In the genomic region with DNA sequence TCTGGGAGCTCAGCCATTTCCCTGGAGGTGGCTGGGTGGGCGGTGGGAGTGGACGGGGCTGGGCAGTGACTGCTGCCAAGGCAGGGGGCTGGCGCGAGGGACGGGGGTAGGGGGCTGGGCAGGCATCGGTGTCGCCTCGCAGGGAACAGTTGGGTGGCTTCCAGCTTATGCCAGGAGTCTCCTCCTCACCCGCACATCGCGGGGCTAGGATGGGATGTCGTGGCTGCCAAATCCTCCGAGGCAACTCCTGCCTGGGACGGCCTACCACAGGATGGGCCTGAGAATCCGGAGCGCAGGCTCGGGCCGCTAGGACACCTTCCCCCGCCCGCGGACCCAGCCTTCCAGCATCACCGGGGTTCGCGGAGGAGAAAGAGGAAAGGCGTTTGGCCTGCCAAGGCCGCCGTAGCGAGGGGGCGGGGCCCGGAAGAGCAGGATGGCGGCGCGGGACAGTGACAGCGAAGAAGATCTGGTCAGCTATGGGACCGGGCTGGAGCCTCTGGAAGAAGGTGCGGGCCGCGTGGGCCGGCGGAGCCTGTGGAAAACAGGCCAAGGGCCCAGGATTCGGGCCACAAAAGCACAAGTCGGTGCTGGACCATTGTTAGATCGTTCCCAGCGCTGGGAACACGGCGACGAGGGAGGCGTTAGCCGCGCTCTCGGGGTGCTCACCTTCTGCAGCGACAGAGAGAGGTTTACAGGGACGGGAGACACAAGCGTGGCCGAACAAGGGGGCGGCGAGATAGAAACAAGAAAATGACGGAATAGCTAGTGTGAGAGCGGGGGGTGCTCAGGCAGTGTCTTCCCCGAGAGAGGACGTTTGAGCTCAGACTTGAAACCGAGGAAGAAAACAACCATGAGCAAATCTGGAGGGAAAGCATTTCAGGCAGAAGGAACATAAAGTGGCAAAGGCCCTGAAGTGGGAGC, we compare ENCODE assay signal across 1 cellular context.
TF ChIP-seq lines count a peak whose summit lies in the region.

A gene with protein sequence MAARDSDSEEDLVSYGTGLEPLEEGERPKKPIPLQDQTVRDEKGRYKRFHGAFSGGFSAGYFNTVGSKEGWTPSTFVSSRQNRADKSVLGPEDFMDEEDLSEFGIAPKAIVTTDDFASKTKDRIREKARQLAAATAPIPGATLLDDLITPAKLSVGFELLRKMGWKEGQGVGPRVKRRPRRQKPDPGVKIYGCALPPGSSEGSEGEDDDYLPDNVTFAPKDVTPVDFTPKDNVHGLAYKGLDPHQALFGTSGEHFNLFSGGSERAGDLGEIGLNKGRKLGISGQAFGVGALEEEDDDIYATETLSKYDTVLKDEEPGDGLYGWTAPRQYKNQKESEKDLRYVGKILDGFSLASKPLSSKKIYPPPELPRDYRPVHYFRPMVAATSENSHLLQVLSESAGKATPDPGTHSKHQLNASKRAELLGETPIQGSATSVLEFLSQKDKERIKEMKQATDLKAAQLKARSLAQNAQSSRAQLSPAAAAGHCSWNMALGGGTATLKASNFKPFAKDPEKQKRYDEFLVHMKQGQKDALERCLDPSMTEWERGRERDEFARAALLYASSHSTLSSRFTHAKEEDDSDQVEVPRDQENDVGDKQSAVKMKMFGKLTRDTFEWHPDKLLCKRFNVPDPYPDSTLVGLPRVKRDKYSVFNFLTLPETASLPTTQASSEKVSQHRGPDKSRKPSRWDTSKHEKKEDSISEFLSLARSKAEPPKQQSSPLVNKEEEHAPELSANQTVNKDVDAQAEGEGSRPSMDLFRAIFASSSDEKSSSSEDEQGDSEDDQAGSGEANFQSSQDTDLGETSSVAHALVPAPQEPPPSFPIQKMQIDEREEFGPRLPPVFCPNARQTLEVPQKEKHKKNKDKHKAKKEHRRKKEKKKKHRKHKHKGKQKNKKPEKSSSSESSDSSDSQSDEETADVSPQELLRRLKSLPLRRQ (plus strand): TSS at position 421 of the 921 bp plus-strand sequence. CDS start 13 bp downstream, at position 434.

TF ChIP-seq in HepG2, 621 proteins besides CTCF, POLR2A, EP300 and RAD21 (continued from another document and continues in another):
- TF ChIP-seq, protein P1, sequence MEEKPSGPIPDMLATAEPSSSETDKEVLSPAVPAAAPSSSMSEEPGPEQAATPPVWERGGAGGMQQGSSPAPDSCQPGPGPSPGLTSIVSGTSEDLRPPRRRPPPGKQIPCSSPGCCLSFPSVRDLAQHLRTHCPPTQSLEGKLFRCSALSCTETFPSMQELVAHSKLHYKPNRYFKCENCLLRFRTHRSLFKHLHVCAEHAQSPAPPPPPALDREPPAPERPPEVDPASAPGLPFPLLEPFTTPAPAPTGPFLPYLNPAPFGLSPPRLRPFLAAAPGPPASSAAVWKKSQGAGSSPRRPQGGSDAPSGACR (CRISPR knock-in tag; IDR thresholded peaks at IDR 0.05), result no peak; the same call in 1 of the 2 replicates
- TF ChIP-seq ELF4 (CRISPR knock-in tag; IDR thresholded peaks at IDR 0.05; ENCODE audit: borderline replicate concordance) (no peak), IRF2 (CRISPR knock-in tag; IDR thresholded peaks at IDR 0.05) (peak; percentile 89), KLF12 (CRISPR knock-in tag; IDR thresholded peaks at IDR 0.05; ENCODE audit: borderline replicate concordance) (peak; percentile 91; the same call in 1 of the 2 replicates), ZNF160 (CRISPR knock-in tag; IDR thresholded peaks at IDR 0.05) (no peak; the same call in 1 of the 2 replicates), GABPA (IDR thresholded peaks at IDR 0.05; ENCODE audit: low read depth, low read length) (no peak), GABPA (CRISPR knock-in tag; IDR thresholded peaks at IDR 0.05; ENCODE audit: low read depth) (peak; percentile 56), ZEB1 (IDR thresholded peaks at IDR 0.05; ENCODE audit: insufficient replicate concordance, low read depth) (no peak), NR2C2 (CRISPR knock-in tag; IDR thresholded peaks at IDR 0.05; ENCODE audit: borderline replicate concordance) (peak; percentile 59; the same call in 1 of the 2 replicates), ZFP41 (CRISPR knock-in tag; IDR thresholded peaks at IDR 0.05; ENCODE audit: borderline replicate concordance) (no peak), HNF4G (IDR thresholded peaks at IDR 0.05; ENCODE audit: borderline replicate concordance, low read depth, low read length) (no peak), HNF4G (CRISPR knock-in tag; IDR thresholded peaks at IDR 0.05; ENCODE audit: borderline replicate concordance, low read depth) (peak; percentile 50; the same call in 1 of the 2 replicates), TAF1 (CRISPR knock-in tag; IDR thresholded peaks at IDR 0.05) (peak; percentile 88), ZNF530 (CRISPR knock-in tag; IDR thresholded peaks at IDR 0.05; ENCODE audit: low read depth) (no peak), TBX3 (IDR thresholded peaks at IDR 0.05; ENCODE audit: borderline replicate concordance) (no peak; the same call in 1 of the 2 replicates), HNRNPUL1 (IDR thresholded peaks at IDR 0.05; ENCODE audit: low read depth, low read length) (no peak), ZNF446 (CRISPR knock-in tag; IDR thresholded peaks at IDR 0.05) (no peak), NFKBIZ (CRISPR knock-in tag; IDR thresholded peaks at IDR 0.05) (no peak), SIN3B (IDR thresholded peaks at IDR 0.05; ENCODE audit: low read length) (peak; percentile 68), ZFY (CRISPR knock-in tag; IDR thresholded peaks at IDR 0.05) (peak; percentile 83)
- TF ChIP-seq, protein P2, sequence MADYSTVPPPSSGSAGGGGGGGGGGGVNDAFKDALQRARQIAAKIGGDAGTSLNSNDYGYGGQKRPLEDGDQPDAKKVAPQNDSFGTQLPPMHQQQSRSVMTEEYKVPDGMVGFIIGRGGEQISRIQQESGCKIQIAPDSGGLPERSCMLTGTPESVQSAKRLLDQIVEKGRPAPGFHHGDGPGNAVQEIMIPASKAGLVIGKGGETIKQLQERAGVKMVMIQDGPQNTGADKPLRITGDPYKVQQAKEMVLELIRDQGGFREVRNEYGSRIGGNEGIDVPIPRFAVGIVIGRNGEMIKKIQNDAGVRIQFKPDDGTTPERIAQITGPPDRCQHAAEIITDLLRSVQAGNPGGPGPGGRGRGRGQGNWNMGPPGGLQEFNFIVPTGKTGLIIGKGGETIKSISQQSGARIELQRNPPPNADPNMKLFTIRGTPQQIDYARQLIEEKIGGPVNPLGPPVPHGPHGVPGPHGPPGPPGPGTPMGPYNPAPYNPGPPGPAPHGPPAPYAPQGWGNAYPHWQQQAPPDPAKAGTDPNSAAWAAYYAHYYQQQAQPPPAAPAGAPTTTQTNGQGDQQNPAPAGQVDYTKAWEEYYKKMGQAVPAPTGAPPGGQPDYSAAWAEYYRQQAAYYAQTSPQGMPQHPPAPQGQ (CRISPR knock-in tag; IDR thresholded peaks at IDR 0.05; ENCODE audit: borderline replicate concordance), result no peak; the same call in 1 of the 2 replicates
- TF ChIP-seq, protein P3, sequence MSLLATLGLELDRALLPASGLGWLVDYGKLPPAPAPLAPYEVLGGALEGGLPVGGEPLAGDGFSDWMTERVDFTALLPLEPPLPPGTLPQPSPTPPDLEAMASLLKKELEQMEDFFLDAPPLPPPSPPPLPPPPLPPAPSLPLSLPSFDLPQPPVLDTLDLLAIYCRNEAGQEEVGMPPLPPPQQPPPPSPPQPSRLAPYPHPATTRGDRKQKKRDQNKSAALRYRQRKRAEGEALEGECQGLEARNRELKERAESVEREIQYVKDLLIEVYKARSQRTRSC (CRISPR knock-in tag; IDR thresholded peaks at IDR 0.05; ENCODE audit: low read depth), result 0 out of 2 replicates have a peak, but pooled peaks have one; percentile 27
- TF ChIP-seq, protein P4, sequence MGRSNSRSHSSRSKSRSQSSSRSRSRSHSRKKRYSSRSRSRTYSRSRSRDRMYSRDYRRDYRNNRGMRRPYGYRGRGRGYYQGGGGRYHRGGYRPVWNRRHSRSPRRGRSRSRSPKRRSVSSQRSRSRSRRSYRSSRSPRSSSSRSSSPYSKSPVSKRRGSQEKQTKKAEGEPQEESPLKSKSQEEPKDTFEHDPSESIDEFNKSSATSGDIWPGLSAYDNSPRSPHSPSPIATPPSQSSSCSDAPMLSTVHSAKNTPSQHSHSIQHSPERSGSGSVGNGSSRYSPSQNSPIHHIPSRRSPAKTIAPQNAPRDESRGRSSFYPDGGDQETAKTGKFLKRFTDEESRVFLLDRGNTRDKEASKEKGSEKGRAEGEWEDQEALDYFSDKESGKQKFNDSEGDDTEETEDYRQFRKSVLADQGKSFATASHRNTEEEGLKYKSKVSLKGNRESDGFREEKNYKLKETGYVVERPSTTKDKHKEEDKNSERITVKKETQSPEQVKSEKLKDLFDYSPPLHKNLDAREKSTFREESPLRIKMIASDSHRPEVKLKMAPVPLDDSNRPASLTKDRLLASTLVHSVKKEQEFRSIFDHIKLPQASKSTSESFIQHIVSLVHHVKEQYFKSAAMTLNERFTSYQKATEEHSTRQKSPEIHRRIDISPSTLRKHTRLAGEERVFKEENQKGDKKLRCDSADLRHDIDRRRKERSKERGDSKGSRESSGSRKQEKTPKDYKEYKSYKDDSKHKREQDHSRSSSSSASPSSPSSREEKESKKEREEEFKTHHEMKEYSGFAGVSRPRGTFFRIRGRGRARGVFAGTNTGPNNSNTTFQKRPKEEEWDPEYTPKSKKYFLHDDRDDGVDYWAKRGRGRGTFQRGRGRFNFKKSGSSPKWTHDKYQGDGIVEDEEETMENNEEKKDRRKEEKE (IDR thresholded peaks at IDR 0.05), result no peak
- TF ChIP-seq, protein P5, sequence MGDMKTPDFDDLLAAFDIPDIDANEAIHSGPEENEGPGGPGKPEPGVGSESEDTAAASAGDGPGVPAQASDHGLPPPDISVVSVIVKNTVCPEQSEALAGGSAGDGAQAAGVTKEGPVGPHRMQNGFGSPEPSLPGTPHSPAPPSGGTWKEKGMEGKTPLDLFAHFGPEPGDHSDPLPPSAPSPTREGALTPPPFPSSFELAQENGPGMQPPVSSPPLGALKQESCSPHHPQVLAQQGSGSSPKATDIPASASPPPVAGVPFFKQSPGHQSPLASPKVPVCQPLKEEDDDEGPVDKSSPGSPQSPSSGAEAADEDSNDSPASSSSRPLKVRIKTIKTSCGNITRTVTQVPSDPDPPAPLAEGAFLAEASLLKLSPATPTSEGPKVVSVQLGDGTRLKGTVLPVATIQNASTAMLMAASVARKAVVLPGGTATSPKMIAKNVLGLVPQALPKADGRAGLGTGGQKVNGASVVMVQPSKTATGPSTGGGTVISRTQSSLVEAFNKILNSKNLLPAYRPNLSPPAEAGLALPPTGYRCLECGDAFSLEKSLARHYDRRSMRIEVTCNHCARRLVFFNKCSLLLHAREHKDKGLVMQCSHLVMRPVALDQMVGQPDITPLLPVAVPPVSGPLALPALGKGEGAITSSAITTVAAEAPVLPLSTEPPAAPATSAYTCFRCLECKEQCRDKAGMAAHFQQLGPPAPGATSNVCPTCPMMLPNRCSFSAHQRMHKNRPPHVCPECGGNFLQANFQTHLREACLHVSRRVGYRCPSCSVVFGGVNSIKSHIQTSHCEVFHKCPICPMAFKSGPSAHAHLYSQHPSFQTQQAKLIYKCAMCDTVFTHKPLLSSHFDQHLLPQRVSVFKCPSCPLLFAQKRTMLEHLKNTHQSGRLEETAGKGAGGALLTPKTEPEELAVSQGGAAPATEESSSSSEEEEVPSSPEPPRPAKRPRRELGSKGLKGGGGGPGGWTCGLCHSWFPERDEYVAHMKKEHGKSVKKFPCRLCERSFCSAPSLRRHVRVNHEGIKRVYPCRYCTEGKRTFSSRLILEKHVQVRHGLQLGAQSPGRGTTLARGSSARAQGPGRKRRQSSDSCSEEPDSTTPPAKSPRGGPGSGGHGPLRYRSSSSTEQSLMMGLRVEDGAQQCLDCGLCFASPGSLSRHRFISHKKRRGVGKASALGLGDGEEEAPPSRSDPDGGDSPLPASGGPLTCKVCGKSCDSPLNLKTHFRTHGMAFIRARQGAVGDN (CRISPR knock-in tag; IDR thresholded peaks at IDR 0.05), result peak; percentile 94
- TF ChIP-seq, protein P6, sequence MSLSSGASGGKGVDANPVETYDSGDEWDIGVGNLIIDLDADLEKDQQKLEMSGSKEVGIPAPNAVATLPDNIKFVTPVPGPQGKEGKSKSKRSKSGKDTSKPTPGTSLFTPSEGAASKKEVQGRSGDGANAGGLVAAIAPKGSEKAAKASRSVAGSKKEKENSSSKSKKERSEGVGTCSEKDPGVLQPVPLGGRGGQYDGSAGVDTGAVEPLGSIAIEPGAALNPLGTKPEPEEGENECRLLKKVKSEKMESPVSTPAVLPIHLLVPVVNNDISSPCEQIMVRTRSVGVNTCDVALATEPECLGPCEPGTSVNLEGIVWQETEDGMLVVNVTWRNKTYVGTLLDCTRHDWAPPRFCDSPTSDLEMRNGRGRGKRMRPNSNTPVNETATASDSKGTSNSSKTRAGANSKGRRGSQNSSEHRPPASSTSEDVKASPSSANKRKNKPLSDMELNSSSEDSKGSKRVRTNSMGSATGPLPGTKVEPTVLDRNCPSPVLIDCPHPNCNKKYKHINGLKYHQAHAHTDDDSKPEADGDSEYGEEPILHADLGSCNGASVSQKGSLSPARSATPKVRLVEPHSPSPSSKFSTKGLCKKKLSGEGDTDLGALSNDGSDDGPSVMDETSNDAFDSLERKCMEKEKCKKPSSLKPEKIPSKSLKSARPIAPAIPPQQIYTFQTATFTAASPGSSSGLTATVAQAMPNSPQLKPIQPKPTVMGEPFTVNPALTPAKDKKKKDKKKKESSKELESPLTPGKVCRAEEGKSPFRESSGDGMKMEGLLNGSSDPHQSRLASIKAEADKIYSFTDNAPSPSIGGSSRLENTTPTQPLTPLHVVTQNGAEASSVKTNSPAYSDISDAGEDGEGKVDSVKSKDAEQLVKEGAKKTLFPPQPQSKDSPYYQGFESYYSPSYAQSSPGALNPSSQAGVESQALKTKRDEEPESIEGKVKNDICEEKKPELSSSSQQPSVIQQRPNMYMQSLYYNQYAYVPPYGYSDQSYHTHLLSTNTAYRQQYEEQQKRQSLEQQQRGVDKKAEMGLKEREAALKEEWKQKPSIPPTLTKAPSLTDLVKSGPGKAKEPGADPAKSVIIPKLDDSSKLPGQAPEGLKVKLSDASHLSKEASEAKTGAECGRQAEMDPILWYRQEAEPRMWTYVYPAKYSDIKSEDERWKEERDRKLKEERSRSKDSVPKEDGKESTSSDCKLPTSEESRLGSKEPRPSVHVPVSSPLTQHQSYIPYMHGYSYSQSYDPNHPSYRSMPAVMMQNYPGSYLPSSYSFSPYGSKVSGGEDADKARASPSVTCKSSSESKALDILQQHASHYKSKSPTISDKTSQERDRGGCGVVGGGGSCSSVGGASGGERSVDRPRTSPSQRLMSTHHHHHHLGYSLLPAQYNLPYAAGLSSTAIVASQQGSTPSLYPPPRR (CRISPR knock-in tag; IDR thresholded peaks at IDR 0.05; ENCODE audit: borderline replicate concordance), result peak; percentile 70; the same call in 1 of the 2 replicates
- TF ChIP-seq, protein P7, sequence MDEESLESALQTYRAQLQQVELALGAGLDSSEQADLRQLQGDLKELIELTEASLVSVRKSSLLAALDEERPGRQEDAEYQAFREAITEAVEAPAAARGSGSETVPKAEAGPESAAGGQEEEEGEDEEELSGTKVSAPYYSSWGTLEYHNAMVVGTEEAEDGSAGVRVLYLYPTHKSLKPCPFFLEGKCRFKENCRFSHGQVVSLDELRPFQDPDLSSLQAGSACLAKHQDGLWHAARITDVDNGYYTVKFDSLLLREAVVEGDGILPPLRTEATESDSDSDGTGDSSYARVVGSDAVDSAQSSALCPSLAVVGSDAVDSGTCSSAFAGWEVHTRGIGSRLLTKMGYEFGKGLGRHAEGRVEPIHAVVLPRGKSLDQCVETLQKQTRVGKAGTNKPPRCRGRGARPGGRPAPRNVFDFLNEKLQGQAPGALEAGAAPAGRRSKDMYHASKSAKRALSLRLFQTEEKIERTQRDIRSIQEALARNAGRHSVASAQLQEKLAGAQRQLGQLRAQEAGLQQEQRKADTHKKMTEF (CRISPR knock-in tag; IDR thresholded peaks at IDR 0.05), result peak; percentile 91
- TF ChIP-seq, protein P8, sequence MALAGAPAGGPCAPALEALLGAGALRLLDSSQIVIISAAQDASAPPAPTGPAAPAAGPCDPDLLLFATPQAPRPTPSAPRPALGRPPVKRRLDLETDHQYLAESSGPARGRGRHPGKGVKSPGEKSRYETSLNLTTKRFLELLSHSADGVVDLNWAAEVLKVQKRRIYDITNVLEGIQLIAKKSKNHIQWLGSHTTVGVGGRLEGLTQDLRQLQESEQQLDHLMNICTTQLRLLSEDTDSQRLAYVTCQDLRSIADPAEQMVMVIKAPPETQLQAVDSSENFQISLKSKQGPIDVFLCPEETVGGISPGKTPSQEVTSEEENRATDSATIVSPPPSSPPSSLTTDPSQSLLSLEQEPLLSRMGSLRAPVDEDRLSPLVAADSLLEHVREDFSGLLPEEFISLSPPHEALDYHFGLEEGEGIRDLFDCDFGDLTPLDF (CRISPR knock-in tag; IDR thresholded peaks at IDR 0.05), result 0 out of 2 replicates have a peak, but pooled peaks have one; percentile 40
